In the genomic region with DNA sequence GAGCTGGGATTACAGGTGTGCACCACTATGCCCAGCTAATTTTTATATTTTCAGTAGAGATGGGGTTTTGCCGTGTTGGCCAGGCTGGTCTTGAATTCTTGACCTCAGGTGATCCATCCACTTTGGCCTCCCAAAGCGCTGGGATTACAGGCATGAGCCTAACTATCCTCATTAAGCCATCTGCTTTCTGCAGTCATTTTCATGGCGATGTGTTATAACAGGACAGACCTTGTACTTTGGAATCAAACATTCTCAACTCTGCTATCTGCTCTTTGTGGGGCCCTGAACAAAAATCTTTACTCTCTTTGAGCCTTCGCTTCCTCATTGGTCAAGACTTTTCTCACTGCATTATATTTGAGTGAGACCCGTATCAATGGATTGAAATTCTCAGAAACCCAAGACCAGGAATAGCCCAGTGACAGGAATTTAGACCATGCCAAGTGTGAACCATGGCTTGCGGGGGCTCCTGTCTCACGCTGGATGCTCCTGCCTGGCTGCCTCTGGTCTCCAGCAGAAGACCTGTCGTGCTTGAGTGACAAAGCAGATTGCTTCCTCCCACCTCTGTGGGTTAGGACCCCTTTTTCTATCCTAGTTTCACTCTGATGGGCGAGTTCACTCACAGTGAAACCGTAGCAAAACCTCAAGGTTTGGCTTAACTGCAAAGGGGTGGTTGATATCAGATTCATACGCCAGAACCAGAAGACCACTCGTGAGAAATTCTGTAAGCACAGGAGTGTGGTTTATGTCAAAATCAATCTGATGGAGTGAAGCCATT, we compare ENCODE assay signal across 1 cellular context.
TF ChIP-seq lines count a peak whose summit lies in the region.

No MANE protein-coding gene starts in this region.

TF ChIP-seq in HepG2, 621 proteins besides CTCF, POLR2A, EP300 and RAD21 (continued from another document and continues in another):
- TF ChIP-seq ESRRA (CRISPR knock-in tag; IDR thresholded peaks at IDR 0.05; ENCODE audit: low read depth) (no peak), ZNF501 (CRISPR knock-in tag; IDR thresholded peaks at IDR 0.05) (0 out of 2 replicates have a peak, but pooled peaks have one; percentile 35), GFI1 (CRISPR knock-in tag; IDR thresholded peaks at IDR 0.05; ENCODE audit: borderline replicate concordance) (no peak), TEAD3 (CRISPR knock-in tag; optimal IDR thresholded peaks at IDR 0.05; ENCODE audit: borderline replicate concordance) (peak; percentile 63), KDM1A (CRISPR knock-in tag; IDR thresholded peaks at IDR 0.05) (no peak), FLYWCH1 (CRISPR knock-in tag; IDR thresholded peaks at IDR 0.05) (no peak), ETV5 (CRISPR knock-in tag; IDR thresholded peaks at IDR 0.05; ENCODE audit: borderline replicate concordance) (no peak), ZNF460 (CRISPR knock-in tag; IDR thresholded peaks at IDR 0.05; ENCODE audit: borderline replicate concordance) (peak; percentile 74), GTF3A (CRISPR knock-in tag; conservative IDR thresholded peaks at IDR 0.05) (no peak), HNF4A (CRISPR knock-in tag; IDR thresholded peaks at IDR 0.05) (peak; percentile 96), SNAI1 (CRISPR knock-in tag; IDR thresholded peaks at IDR 0.05; ENCODE audit: borderline replicate concordance) (no peak), ZNF441 (CRISPR knock-in tag; IDR thresholded peaks at IDR 0.05; ENCODE audit: borderline replicate concordance) (no peak), HNF4G (IDR thresholded peaks at IDR 0.05; ENCODE audit: borderline replicate concordance, low read depth, low read length) (peak; percentile 83), HNF4G (CRISPR knock-in tag; IDR thresholded peaks at IDR 0.05; ENCODE audit: borderline replicate concordance, low read depth) (peak; percentile 86), GABPA (IDR thresholded peaks at IDR 0.05; ENCODE audit: low read depth, low read length) (no peak), GABPA (CRISPR knock-in tag; IDR thresholded peaks at IDR 0.05; ENCODE audit: low read depth) (no peak), ZBTB7A (CRISPR knock-in tag; IDR thresholded peaks at IDR 0.05) (no peak), FOSL2 (CRISPR knock-in tag; IDR thresholded peaks at IDR 0.05) (no peak), ZNF530 (CRISPR knock-in tag; IDR thresholded peaks at IDR 0.05; ENCODE audit: low read depth) (no peak), ZNF292 (CRISPR knock-in tag; IDR thresholded peaks at IDR 0.05; ENCODE audit: borderline replicate concordance, low read depth) (peak; percentile 49; the same call in 1 of the 2 replicates), ATAD3A (CRISPR knock-in tag; IDR thresholded peaks at IDR 0.05) (no peak), POLR2AphosphoS2 (IDR thresholded peaks at IDR 0.05; ENCODE audit: low read depth, low read length) (no peak), ZNF329 (CRISPR knock-in tag; IDR thresholded peaks at IDR 0.05; ENCODE audit: low read depth) (no peak), RFX5 (IDR thresholded peaks at IDR 0.05; ENCODE audit: low read depth, low read length) (no peak), TBX3 (IDR thresholded peaks at IDR 0.05; ENCODE audit: borderline replicate concordance) (no peak), RARA (CRISPR knock-in tag; IDR thresholded peaks at IDR 0.05) (peak; percentile 37; the same call in 1 of the 2 replicates), ZNF207 (IDR thresholded peaks at IDR 0.05; ENCODE audit: borderline replicate concordance) (no peak), TAF15 (IDR thresholded peaks at IDR 0.05; ENCODE audit: low read depth, low read length, poor library complexity, severe bottlenecking) (no peak), ZNF180 (CRISPR knock-in tag; IDR thresholded peaks at IDR 0.05; ENCODE audit: borderline replicate concordance, low read depth) (no peak), ZBTB42 (CRISPR knock-in tag; IDR thresholded peaks at IDR 0.05) (no peak), ATM (IDR thresholded peaks at IDR 0.05; ENCODE audit: borderline replicate concordance) (no peak), ZNF367 (CRISPR knock-in tag; IDR thresholded peaks at IDR 0.05; ENCODE audit: borderline replicate concordance) (no peak), IRX3 (CRISPR knock-in tag; IDR thresholded peaks at IDR 0.05; ENCODE audit: borderline replicate concordance, low read depth) (no peak), SRSF1 (optimal IDR thresholded peaks at IDR 0.05; ENCODE audit: low read depth, low read length) (no peak), ZNF451 (CRISPR knock-in tag; IDR thresholded peaks at IDR 0.05) (no peak), MAF1 (CRISPR knock-in tag; IDR thresholded peaks at IDR 0.05; ENCODE audit: borderline replicate concordance) (no peak), SETDB1 (CRISPR knock-in tag; IDR thresholded peaks at IDR 0.05; ENCODE audit: borderline replicate concordance) (no peak), HDAC6 (IDR thresholded peaks at IDR 0.05; ENCODE audit: low read depth, low read length) (no peak), HES4 (CRISPR knock-in tag; IDR thresholded peaks at IDR 0.05; ENCODE audit: borderline replicate concordance) (no peak), HMG20B (CRISPR knock-in tag; conservative IDR thresholded peaks at IDR 0.05) (no peak)
- TF ChIP-seq, protein P1, sequence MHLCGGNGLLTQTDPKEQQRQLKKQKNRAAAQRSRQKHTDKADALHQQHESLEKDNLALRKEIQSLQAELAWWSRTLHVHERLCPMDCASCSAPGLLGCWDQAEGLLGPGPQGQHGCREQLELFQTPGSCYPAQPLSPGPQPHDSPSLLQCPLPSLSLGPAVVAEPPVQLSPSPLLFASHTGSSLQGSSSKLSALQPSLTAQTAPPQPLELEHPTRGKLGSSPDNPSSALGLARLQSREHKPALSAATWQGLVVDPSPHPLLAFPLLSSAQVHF (CRISPR knock-in tag; IDR thresholded peaks at IDR 0.05) = no peak
- TF ChIP-seq, protein P2, sequence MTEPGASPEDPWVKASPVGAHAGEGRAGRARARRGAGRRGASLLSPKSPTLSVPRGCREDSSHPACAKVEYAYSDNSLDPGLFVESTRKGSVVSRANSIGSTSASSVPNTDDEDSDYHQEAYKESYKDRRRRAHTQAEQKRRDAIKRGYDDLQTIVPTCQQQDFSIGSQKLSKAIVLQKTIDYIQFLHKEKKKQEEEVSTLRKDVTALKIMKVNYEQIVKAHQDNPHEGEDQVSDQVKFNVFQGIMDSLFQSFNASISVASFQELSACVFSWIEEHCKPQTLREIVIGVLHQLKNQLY (CRISPR knock-in tag; IDR thresholded peaks at IDR 0.05) = no peak
- TF ChIP-seq, protein P3, sequence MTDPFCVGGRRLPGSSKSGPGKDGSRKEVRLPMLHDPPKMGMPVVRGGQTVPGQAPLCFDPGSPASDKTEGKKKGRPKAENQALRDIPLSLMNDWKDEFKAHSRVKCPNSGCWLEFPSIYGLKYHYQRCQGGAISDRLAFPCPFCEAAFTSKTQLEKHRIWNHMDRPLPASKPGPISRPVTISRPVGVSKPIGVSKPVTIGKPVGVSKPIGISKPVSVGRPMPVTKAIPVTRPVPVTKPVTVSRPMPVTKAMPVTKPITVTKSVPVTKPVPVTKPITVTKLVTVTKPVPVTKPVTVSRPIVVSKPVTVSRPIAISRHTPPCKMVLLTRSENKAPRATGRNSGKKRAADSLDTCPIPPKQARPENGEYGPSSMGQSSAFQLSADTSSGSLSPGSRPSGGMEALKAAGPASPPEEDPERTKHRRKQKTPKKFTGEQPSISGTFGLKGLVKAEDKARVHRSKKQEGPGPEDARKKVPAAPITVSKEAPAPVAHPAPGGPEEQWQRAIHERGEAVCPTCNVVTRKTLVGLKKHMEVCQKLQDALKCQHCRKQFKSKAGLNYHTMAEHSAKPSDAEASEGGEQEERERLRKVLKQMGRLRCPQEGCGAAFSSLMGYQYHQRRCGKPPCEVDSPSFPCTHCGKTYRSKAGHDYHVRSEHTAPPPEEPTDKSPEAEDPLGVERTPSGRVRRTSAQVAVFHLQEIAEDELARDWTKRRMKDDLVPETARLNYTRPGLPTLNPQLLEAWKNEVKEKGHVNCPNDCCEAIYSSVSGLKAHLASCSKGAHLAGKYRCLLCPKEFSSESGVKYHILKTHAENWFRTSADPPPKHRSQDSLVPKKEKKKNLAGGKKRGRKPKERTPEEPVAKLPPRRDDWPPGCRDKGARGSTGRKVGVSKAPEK (CRISPR knock-in tag; IDR thresholded peaks at IDR 0.05; ENCODE audit: borderline replicate concordance) = no peak
- TF ChIP-seq, protein P4, sequence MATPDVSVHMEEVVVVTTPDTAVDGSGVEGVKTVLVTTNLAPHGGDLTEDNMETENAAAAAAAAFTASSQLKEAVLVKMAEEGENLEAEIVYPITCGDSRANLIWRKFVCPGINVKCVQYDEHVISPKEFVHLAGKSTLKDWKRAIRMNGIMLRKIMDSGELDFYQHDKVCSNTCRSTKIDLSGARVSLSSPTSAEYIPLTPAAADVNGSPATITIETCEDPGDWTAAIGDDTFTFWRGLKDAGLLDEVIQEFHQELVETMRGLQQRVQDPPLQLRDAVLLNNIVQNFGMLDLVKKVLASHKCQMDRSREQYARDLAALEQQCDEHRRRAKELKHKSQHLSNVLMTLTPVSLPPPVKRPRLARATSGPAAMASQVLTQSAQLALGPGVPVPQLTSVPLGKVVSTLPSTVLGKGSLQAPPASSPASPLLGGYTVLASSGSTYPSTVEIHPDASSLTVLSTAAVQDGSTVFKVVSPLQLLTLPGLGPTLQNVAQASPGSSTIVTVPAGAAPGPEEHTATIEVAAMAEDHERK (CRISPR knock-in tag; IDR thresholded peaks at IDR 0.05; ENCODE audit: low read depth) = no peak
- TF ChIP-seq, protein P5, sequence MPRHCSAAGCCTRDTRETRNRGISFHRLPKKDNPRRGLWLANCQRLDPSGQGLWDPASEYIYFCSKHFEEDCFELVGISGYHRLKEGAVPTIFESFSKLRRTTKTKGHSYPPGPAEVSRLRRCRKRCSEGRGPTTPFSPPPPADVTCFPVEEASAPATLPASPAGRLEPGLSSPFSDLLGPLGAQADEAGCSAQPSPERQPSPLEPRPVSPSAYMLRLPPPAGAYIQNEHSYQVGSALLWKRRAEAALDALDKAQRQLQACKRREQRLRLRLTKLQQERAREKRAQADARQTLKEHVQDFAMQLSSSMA (CRISPR knock-in tag; IDR thresholded peaks at IDR 0.05) = no peak
- TF ChIP-seq, protein P6, sequence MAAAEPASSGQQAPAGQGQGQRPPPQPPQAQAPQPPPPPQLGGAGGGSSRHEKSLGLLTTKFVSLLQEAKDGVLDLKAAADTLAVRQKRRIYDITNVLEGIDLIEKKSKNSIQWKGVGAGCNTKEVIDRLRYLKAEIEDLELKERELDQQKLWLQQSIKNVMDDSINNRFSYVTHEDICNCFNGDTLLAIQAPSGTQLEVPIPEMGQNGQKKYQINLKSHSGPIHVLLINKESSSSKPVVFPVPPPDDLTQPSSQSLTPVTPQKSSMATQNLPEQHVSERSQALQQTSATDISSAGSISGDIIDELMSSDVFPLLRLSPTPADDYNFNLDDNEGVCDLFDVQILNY (CRISPR knock-in tag; conservative IDR thresholded peaks at IDR 0.05) = no peak
- TF ChIP-seq, protein P7, sequence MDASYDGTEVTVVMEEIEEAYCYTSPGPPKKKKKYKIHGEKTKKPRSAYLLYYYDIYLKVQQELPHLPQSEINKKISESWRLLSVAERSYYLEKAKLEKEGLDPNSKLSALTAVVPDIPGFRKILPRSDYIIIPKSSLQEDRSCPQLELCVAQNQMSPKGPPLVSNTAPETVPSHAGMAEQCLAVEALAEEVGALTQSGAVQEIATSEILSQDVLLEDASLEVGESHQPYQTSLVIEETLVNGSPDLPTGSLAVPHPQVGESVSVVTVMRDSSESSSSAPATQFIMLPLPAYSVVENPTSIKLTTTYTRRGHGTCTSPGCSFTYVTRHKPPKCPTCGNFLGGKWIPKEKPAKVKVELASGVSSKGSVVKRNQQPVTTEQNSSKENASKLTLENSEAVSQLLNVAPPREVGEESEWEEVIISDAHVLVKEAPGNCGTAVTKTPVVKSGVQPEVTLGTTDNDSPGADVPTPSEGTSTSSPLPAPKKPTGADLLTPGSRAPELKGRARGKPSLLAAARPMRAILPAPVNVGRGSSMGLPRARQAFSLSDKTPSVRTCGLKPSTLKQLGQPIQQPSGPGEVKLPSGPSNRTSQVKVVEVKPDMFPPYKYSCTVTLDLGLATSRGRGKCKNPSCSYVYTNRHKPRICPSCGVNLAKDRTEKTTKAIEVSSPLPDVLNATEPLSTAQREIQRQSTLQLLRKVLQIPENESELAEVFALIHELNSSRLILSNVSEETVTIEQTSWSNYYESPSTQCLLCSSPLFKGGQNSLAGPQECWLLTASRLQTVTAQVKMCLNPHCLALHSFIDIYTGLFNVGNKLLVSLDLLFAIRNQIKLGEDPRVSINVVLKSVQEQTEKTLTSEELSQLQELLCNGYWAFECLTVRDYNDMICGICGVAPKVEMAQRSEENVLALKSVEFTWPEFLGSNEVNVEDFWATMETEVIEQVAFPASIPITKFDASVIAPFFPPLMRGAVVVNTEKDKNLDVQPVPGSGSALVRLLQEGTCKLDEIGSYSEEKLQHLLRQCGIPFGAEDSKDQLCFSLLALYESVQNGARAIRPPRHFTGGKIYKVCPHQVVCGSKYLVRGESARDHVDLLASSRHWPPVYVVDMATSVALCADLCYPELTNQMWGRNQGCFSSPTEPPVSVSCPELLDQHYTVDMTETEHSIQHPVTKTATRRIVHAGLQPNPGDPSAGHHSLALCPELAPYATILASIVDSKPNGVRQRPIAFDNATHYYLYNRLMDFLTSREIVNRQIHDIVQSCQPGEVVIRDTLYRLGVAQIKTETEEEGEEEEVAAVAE (CRISPR knock-in tag; IDR thresholded peaks at IDR 0.05; ENCODE audit: borderline replicate concordance) = no peak
